In genomic region chr1:163540727-163541126, GRCh38 we compare ENCODE assay signal across 20 cellular contexts.
A peak's percentile ranks its signal among the peaks of the same experiment; 100 is the strongest.
DNase-seq lines count a peak whose midpoint lies in the region; ATAC-seq, FAIRE-seq and TF ChIP-seq lines count a peak whose summit lies in the region.
"Had no signal": no experiment of that assay in that cellular context is flagged by ENCODE, and none has a peak within 500 bp of the region (broad histone marks: within the 10 kb centered on the region; RNA-seq: fewer than 3 reads in every experiment).

No MANE protein-coding gene starts in this region.

- H3K9ac ChIP-seq in HepG2 (ENCODE audit: insufficient read depth, low read depth, low read length) (no peak overlapping the region), IMR-90 (ENCODE audit: low read depth, low read length) (no peak overlapping the region), mesendoderm (ENCODE audit: low read length) (no peak overlapping the region)
- H3K9ac ChIP-seq: BLaER1 treated with 17β-estradiol and CSF1 and Interleukin-3, amounts not matched to agents 10 nM and 100 nM had no signal

- CTCF ChIA-PET in HepG2 (lab: Yijun Ruan, JAX; ENCODE audit: low intra/inter-chr PET ratio, low total read pairs): no interaction called here
- CTCF ChIA-PET in IMR-90 (lab: Yijun Ruan, JAX): no interaction called here

- no peak overlapping the region for H3K27ac ChIP-seq in HepG2 (ENCODE audit: extremely low read length, insufficient read depth, low read length)
- no peak overlapping the region for H3K27ac ChIP-seq in right lobe of liver
- H3K27ac ChIP-seq in IMR-90 (ENCODE audit: insufficient read depth, low read length): no peak overlapping the region
- no peak overlapping the region for H3K27ac ChIP-seq in mesendoderm (ENCODE audit: low read depth, low read length)
- no peak overlapping the region for H3K27ac ChIP-seq in osteoblast (ENCODE audit: low read depth, low read length)
- H3K27ac ChIP-seq: 22Rv1; A549; BLaER1 treated with 17β-estradiol and CSF1 and Interleukin-3, amounts not matched to agents 10 nM and 100 nM; C4-2B had no signal

- H4K5ac ChIP-seq in IMR-90 (ENCODE audit: low read depth, low read length) (no peak overlapping the region), mesendoderm (ENCODE audit: low read length) (no peak overlapping the region)

- intact Hi-C loops in HepG2 (cut with micrococcal nuclease; ENCODE audit: unreplicated experiment): no loop called here
- intact Hi-C loops in right lobe of liver (cut with DNase I): no loop called here
- intact Hi-C loops in IMR-90 (cut with micrococcal nuclease): no loop called here

- TF ChIP-seq EP300 in HepG2 (IDR thresholded peaks at IDR 0.05; ENCODE audit: low read depth in 2 of 2, low read length in 2 of 2) (no peak), HepG2 (CRISPR knock-in tag; IDR thresholded peaks at IDR 0.05; ENCODE audit: borderline replicate concordance) (no peak)

- H3K23ac ChIP-seq in IMR-90 (ENCODE audit: low read depth, low read length): no peak overlapping the region
- no peak overlapping the region for H3K23ac ChIP-seq in mesendoderm (ENCODE audit: low read length)

- 0% methylated on average over 2 of the region's 2 CpGs for WGBS in HepG2 (ENCODE audit: low lambda C conversion rate)
- 62% methylated on average over 2 of the region's 2 CpGs for WGBS in right lobe of liver (ENCODE audit: insufficient coverage, low coverage, low lambda C conversion rate, missing lambda C conversion rate)
- no CpG with 5 or more reads among the region's 2 CpGs for WGBS in IMR-90 (ENCODE audit: extremely low coverage in 2 of 2, insufficient read length in 1 of 2), 2 experiments
- no CpG with 5 or more reads among the region's 2 CpGs for WGBS in mesendoderm (ENCODE audit: extremely low coverage, insufficient coverage, low lambda C conversion rate)

- FAIRE-seq in HepG2 (lab: Jason Lieb, UNC): no peak
- FAIRE-seq: A549, G401.6, GM12891, GM19239 had no signal

- no peaks in the 10 kb centered on the region for H3K36me3 ChIP-seq in HepG2 (replicated peaks in 1 of 2; ENCODE audit: control insufficient read depth in 1 of 2, insufficient read depth in 2 of 2, low read length in 2 of 2)
- no peaks in the 10 kb centered on the region for H3K36me3 ChIP-seq in right lobe of liver
- no peaks in the 10 kb centered on the region for H3K36me3 ChIP-seq in IMR-90 (ENCODE audit: control insufficient read depth, insufficient read depth, low read length)
- H3K36me3 ChIP-seq in mesendoderm (ENCODE audit: control insufficient read depth, insufficient read depth, low read length): no peaks in the 10 kb centered on the region
- H3K36me3 ChIP-seq in osteoblast (ENCODE audit: insufficient read depth, low read length): no peaks in the 10 kb centered on the region
- H3K36me3 ChIP-seq: BLaER1 treated with 17β-estradiol and CSF1 and Interleukin-3, amounts not matched to agents 10 nM and 100 nM had no signal

- H2BK5ac ChIP-seq in IMR-90 (ENCODE audit: low read depth, low read length, poor library complexity, severe bottlenecking): no peak overlapping the region
- no peak overlapping the region for H2BK5ac ChIP-seq in mesendoderm (ENCODE audit: low read length)

- ATAC-seq in HepG2 (no peak), right lobe of liver (no peak), IMR-90 (ENCODE audit: low read depth) (no peak)
- ATAC-seq: A549; CD8-positive, alpha-beta T cell had no signal

- no peak overlapping the region for H3K4ac ChIP-seq in IMR-90 (ENCODE audit: low read depth, low read length)
- no peak overlapping the region for H3K4ac ChIP-seq in mesendoderm (ENCODE audit: low read depth, low read length)

- no peak overlapping the region for H2AFZ ChIP-seq in HepG2 (ENCODE audit: low read length)
- no peak overlapping the region for H2AFZ ChIP-seq in IMR-90 (replicated peaks; ENCODE audit: low read length, poor library complexity)
- H2AFZ ChIP-seq in osteoblast (ENCODE audit: low read length): no peak overlapping the region

- no TSS peak for BruUV-seq in HepG2 (replicated peaks; lab: Mats Ljungman, UMichigan)
- BruUV-seq in IMR-90 (replicated peaks; lab: Mats Ljungman, UMichigan): no TSS peak

- H2BK120ac ChIP-seq in IMR-90 (ENCODE audit: low read depth, low read length) (no peak overlapping the region), mesendoderm (ENCODE audit: low read depth, low read length) (no peak overlapping the region)

- DNase-seq in HepG2 (ENCODE audit: low spot score) (no peak), right lobe of liver (no peak), IMR-90 (no peak), mesendoderm (peak; percentile 27), DMS 273 (lab: John Stamatoyannopoulos, UW; ENCODE audit: unreplicated experiment) (no peak), osteoblast (ENCODE audit: insufficient read length, low spot score, missing footprints) (no peak)
- DNase-seq: AML-193; Caco-2; Calu3; CD4-positive, alpha-beta T cell; CD8-positive, alpha-beta T cell; DMS79 treated with DMSO at 0.1 percent for 48 hours; GF-D8 had no signal

- H3K4me2 ChIP-seq in HepG2 (ENCODE audit: low read depth, low read length) (no peak overlapping the region), IMR-90 (ENCODE audit: low read depth, low read length) (no peak overlapping the region), mesendoderm (ENCODE audit: low read length) (no peak overlapping the region), osteoblast (ENCODE audit: insufficient read depth, low read length) (no peak overlapping the region)
- H3K4me2 ChIP-seq: A549; BLaER1 treated with 17β-estradiol and CSF1 and Interleukin-3, amounts not matched to agents 10 nM and 100 nM had no signal

- H2AK5ac ChIP-seq in IMR-90 (ENCODE audit: low read depth, low read length) (no peak overlapping the region), mesendoderm (ENCODE audit: low read length) (no peak overlapping the region)

- no peak overlapping the region for H4K91ac ChIP-seq in IMR-90 (ENCODE audit: insufficient read depth, low read depth, low read length)

- no peak overlapping the region for H3K18ac ChIP-seq in IMR-90 (ENCODE audit: low read depth, low read length)
- no peak overlapping the region for H3K18ac ChIP-seq in mesendoderm (ENCODE audit: low read length)

- H3K79me2 ChIP-seq in HepG2 (ENCODE audit: insufficient read depth, low read length): no peaks in the 10 kb centered on the region
- no peaks in the 10 kb centered on the region for H3K79me2 ChIP-seq in mesendoderm (ENCODE audit: control insufficient read depth, insufficient read depth, low read length)
- H3K79me2 ChIP-seq in osteoblast (ENCODE audit: insufficient read depth, low read length): no peaks in the 10 kb centered on the region

- no peaks in the 10 kb centered on the region for H3K79me1 ChIP-seq in IMR-90 (ENCODE audit: low read depth in 1 of 2, low read length in 2 of 2)
- no peaks in the 10 kb centered on the region for H3K79me1 ChIP-seq in mesendoderm (ENCODE audit: low read length)

- H3K9me1 ChIP-seq in IMR-90 (ENCODE audit: insufficient read depth, low read length): no peaks in the 10 kb centered on the region

- H4K20me1 ChIP-seq in HepG2 (ENCODE audit: insufficient read depth, low read length): no peaks in the 10 kb centered on the region
- no peaks in the 10 kb centered on the region for H4K20me1 ChIP-seq in IMR-90 (ENCODE audit: insufficient read depth, low read length)
- no peaks in the 10 kb centered on the region for H4K20me1 ChIP-seq in osteoblast (ENCODE audit: insufficient read depth, low read length)
- H4K20me1 ChIP-seq: BLaER1 treated with 17β-estradiol and CSF1 and Interleukin-3, amounts not matched to agents 10 nM and 100 nM had no signal

- POLR2A ChIA-PET in HepG2 (lab: Yijun Ruan, JAX): no interaction called here
- POLR2A ChIA-PET in IMR-90 (lab: Charles Lee; ENCODE audit: unreplicated experiment): no interaction called here

- H3K14ac ChIP-seq in IMR-90 (replicated peaks; ENCODE audit: low read depth, low read length): no peak overlapping the region

- H2BK20ac ChIP-seq in IMR-90 (ENCODE audit: low read depth, low read length): no peak overlapping the region

- H3K56ac ChIP-seq in IMR-90 (ENCODE audit: extremely low read depth, insufficient read depth, low read length): no peak overlapping the region
- no peak overlapping the region for H3K56ac ChIP-seq in mesendoderm (ENCODE audit: low read length)

- H2AK9ac ChIP-seq in IMR-90 (replicated peaks; ENCODE audit: low read depth, low read length, poor library complexity): no peak overlapping the region

- H4K8ac ChIP-seq in IMR-90 (ENCODE audit: low read depth in 2 of 2, low read length in 2 of 2): no peak overlapping the region
- no peak overlapping the region for H4K8ac ChIP-seq in mesendoderm (ENCODE audit: low read depth, low read length)

- dilution Hi-C loops in IMR-90 (cut with HindIII; ENCODE audit: low sequenced_read_pairs, unreplicated experiment): no loop called here

- H2BK15ac ChIP-seq in IMR-90 (ENCODE audit: low read depth, low read length) (no peak overlapping the region), mesendoderm (replicated peaks; ENCODE audit: low read depth) (peak overlapping the region; percentile 74)

- TF ChIP-seq RAD21 in HepG2 (CRISPR knock-in tag; IDR thresholded peaks at IDR 0.05) (no peak), IMR-90 (IDR thresholded peaks at IDR 0.05; ENCODE audit: low read length) (no peak)

- TF ChIP-seq POLR2A in HepG2 (IDR thresholded peaks at IDR 0.05; ENCODE audit: insufficient read depth in 1 of 2, low read depth in 2 of 2, low read length in 2 of 2) (no peak), right lobe of liver (IDR thresholded peaks at IDR 0.05) (no peak), IMR-90 (IDR thresholded peaks at IDR 0.05; ENCODE audit: low read depth, low read length) (no peak)

- TF ChIP-seq CTCF in HepG2 (CRISPR knock-in tag; IDR thresholded peaks at IDR 0.05) (no peak), right lobe of liver (IDR thresholded peaks at IDR 0.05) (no peak), IMR-90 (conservative IDR thresholded peaks at IDR 0.05; ENCODE audit: low read depth, low read length) (no peak), osteoblast (IDR thresholded peaks at IDR 0.05; ENCODE audit: extremely low read depth, low read depth, low read length) (no peak)

- no peaks in the 10 kb centered on the region for H3K9me3 ChIP-seq in HepG2 (ENCODE audit: low read length)
- no peaks in the 10 kb centered on the region for H3K9me3 ChIP-seq in right lobe of liver
- no peaks in the 10 kb centered on the region for H3K9me3 ChIP-seq in IMR-90 (ENCODE audit: control insufficient read depth, insufficient read depth, low read length)
- H3K9me3 ChIP-seq in osteoblast (ENCODE audit: low read depth, low read length): no peaks in the 10 kb centered on the region
- H3K9me3 ChIP-seq: A549; BLaER1 treated with 17β-estradiol and CSF1 and Interleukin-3, amounts not matched to agents 10 nM and 100 nM; Caco-2 had no signal

- H3K4me1 ChIP-seq in HepG2 (ENCODE audit: insufficient read depth, low read length): no peaks in the 10 kb centered on the region
- no peaks in the 10 kb centered on the region for H3K4me1 ChIP-seq in right lobe of liver
- no peaks in the 10 kb centered on the region for H3K4me1 ChIP-seq in IMR-90 (ENCODE audit: control insufficient read depth, insufficient read depth, low read length)
- peaks cover 1% of the 10 kb centered on the region for H3K4me1 ChIP-seq in mesendoderm (ENCODE audit: control insufficient read depth, low read depth, low read length)
- H3K4me1 ChIP-seq in osteoblast (ENCODE audit: insufficient read depth, low read length): no peaks in the 10 kb centered on the region
- H3K4me1 ChIP-seq: A549, Caco-2 had no signal

- in situ Hi-C loops in HepG2 (cut with HindIII; ENCODE audit: extremely low pct_ligation_motif_present, low pct_unique_long_range_greater_than_20kb) (no loop called here), IMR-90 (cut with MboI; ENCODE audit: low sequenced_read_pairs) (loop anchor here (25.0 kb wide), 1 partner anchor 1522 kb away; no protein-coding TSS in a partner anchor)

- H3K4me3 ChIP-seq in HepG2 (replicated peaks in 1 of 3; ENCODE audit: insufficient read depth in 1 of 3, low read depth in 2 of 3, low read length in 3 of 3) (no peak overlapping the region), right lobe of liver (no peak overlapping the region), IMR-90 (ENCODE audit: insufficient read depth, low read depth, low read length) (no peak overlapping the region), mesendoderm (ENCODE audit: low read length) (no peak overlapping the region), osteoblast (ENCODE audit: insufficient read depth, low read length) (no peak overlapping the region)
- H3K4me3 ChIP-seq: A549; BLaER1 treated with 17β-estradiol and CSF1 and Interleukin-3, amounts not matched to agents 10 nM and 100 nM had no signal

- H3K27me3 ChIP-seq in HepG2 (ENCODE audit: control insufficient read depth in 1 of 2, insufficient read depth in 2 of 2, low read length in 2 of 2) (no peaks in the 10 kb centered on the region), right lobe of liver (no peaks in the 10 kb centered on the region), IMR-90 (ENCODE audit: control insufficient read depth, insufficient read depth, low read length) (no peaks in the 10 kb centered on the region), mesendoderm (ENCODE audit: insufficient read depth, low read length, poor library complexity) (no peaks in the 10 kb centered on the region), osteoblast (ENCODE audit: insufficient read depth, low read length) (no peaks in the 10 kb centered on the region)
- H3K27me3 ChIP-seq: BLaER1 treated with 17β-estradiol and CSF1 and Interleukin-3, amounts not matched to agents 10 nM and 100 nM had no signal
